9 cellular contexts compared by ENCODE assay signal in the genomic region with DNA sequence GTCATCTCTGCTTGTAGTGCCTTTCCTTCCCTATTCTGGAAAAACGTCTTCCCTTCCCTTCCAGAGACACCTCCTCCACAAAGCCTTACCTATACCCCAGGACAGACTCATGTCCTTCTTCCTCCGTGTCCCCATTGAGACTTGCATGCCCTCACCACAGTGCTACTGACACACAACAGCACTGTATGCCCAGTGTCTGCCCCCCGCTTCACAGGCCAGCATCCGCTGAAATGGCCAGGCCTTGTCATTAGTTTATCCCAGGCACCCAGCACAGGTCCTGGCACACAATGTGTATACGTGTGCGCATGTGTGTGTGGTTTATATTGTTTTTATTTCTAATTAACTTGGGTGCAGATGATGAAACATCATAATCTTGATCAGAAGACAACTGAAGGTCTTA.
"Had no signal": no experiment of that assay in that cellular context is flagged by ENCODE, and none has a peak within 500 bp of the region (broad histone marks: within the 10 kb centered on the region; RNA-seq: fewer than 3 reads in every experiment).

No MANE protein-coding gene starts in this region.

- H3K4me2 ChIP-seq: GM23338 had no signal

- H3K4me3 ChIP-seq: GM23338, K562 had no signal

- FAIRE-seq: H1, H54, HepG2, K562 had no signal

- H3K27ac Mint-ChIP-seq: GM23338 had no signal

- H3K4me3 Mint-ChIP-seq: GM23338, H9 had no signal

- H2AFZ ChIP-seq: GM23338 had no signal

- H3K9me3 Mint-ChIP-seq: GM23338, H9 had no signal

- H3K27ac ChIP-seq: HL-60 had no signal

- DNase-seq: H9, HCEC 1CT, KG1 had no signal

- ATAC-seq: GM23338, HepG2, K562 had no signal
